Comparison of ENCODE assay signal across 1 cellular context in genomic region chr14:36057452-36058142, GRCh38.
A peak's percentile ranks its signal among the peaks of the same experiment; 100 is the strongest.
TF ChIP-seq lines count a peak whose summit lies in the region.

No MANE protein-coding gene starts in this region.

TF ChIP-seq in HEK293, 187 proteins besides CTCF, POLR2A, EP300 and RAD21 (continued from another document and continues in another):
- TF ChIP-seq ZFP3 (tag by site-specific recombination; IDR thresholded peaks at IDR 0.05; ENCODE audit: low read depth) (no peak), ZSCAN5A (tag by site-specific recombination; IDR thresholded peaks at IDR 0.05) (no peak), OVOL3 (tag by site-specific recombination; IDR thresholded peaks at IDR 0.05) (peak; percentile 48; the same call in 1 of the 2 replicates), SETDB1 (IDR thresholded peaks at IDR 0.05; ENCODE audit: insufficient read length, low read length) (no peak), ZBTB21 (tag by site-specific recombination; IDR thresholded peaks at IDR 0.05) (0 out of 2 replicates have a peak, but pooled peaks have one; percentile 39), SCRT2 (tag by site-specific recombination; IDR thresholded peaks at IDR 0.05) (no peak), ZNF133 (tag by site-specific recombination; IDR thresholded peaks at IDR 0.05) (no peak), ZNF76 (tag by site-specific recombination; IDR thresholded peaks at IDR 0.05; ENCODE audit: borderline replicate concordance, low read depth) (no peak), ZNF548 (tag by site-specific recombination; IDR thresholded peaks at IDR 0.05) (no peak), YY1 (tag by site-specific recombination; IDR thresholded peaks at IDR 0.05) (no peak), ZNF514 (tag by site-specific recombination; IDR thresholded peaks at IDR 0.05) (no peak), ZNF221 (tag by site-specific recombination; IDR thresholded peaks at IDR 0.05; ENCODE audit: borderline replicate concordance) (no peak), ZNF629 (tag by site-specific recombination; IDR thresholded peaks at IDR 0.05) (peak; percentile 66; the same call in 1 of the 2 replicates), ZNF701 (tag by site-specific recombination; IDR thresholded peaks at IDR 0.05) (no peak), ZNF121 (tag by site-specific recombination; IDR thresholded peaks at IDR 0.05) (no peak), ZNF623 (tag by site-specific recombination; IDR thresholded peaks at IDR 0.05) (no peak), ZNF707 (tag by site-specific recombination; IDR thresholded peaks at IDR 0.05) (no peak), SALL2 (tag by site-specific recombination; IDR thresholded peaks at IDR 0.05; ENCODE audit: borderline replicate concordance) (no peak), ZNF169 (tag by site-specific recombination; IDR thresholded peaks at IDR 0.05) (no peak), ZNF571 (tag by site-specific recombination; IDR thresholded peaks at IDR 0.05) (no peak), BCL6B (tag by site-specific recombination; IDR thresholded peaks at IDR 0.05) (no peak), ZNF223 (tag by site-specific recombination; IDR thresholded peaks at IDR 0.05) (no peak), ZNF677 (tag by site-specific recombination; IDR thresholded peaks at IDR 0.05) (no peak), ZNF157 (tag by site-specific recombination; IDR thresholded peaks at IDR 0.05) (no peak), ZNF174 (tag by site-specific recombination; IDR thresholded peaks at IDR 0.05) (no peak), KLF7 (tag by site-specific recombination; IDR thresholded peaks at IDR 0.05; ENCODE audit: borderline replicate concordance) (no peak), ZNF202 (tag by site-specific recombination; IDR thresholded peaks at IDR 0.05; ENCODE audit: borderline replicate concordance) (no peak), KLF9 (tag by site-specific recombination; IDR thresholded peaks at IDR 0.05; ENCODE audit: low read depth) (no peak), ZNF658 (tag by site-specific recombination; IDR thresholded peaks at IDR 0.05) (no peak), GLIS1 (tag by site-specific recombination; IDR thresholded peaks at IDR 0.05) (0 out of 2 replicates have a peak, but pooled peaks have one; percentile 4), WT1 (tag by site-specific recombination; IDR thresholded peaks at IDR 0.05) (no peak), ZBTB6 (tag by site-specific recombination; IDR thresholded peaks at IDR 0.05) (no peak; the same call in 1 of the 2 replicates), PRDM4 (tag by site-specific recombination; IDR thresholded peaks at IDR 0.05) (no peak; the same call in 1 of the 2 replicates), ZNF521 (tag by site-specific recombination; IDR thresholded peaks at IDR 0.05) (no peak), REST (tag by site-specific recombination; IDR thresholded peaks at IDR 0.05) (no peak), ZNF341 (tag by site-specific recombination; IDR thresholded peaks at IDR 0.05; ENCODE audit: low read depth) (no peak), ZNF660 (tag by site-specific recombination; IDR thresholded peaks at IDR 0.05) (no peak), ZNF610 (tag by site-specific recombination; IDR thresholded peaks at IDR 0.05; ENCODE audit: borderline replicate concordance) (no peak)
- TF ChIP-seq, protein P1, sequence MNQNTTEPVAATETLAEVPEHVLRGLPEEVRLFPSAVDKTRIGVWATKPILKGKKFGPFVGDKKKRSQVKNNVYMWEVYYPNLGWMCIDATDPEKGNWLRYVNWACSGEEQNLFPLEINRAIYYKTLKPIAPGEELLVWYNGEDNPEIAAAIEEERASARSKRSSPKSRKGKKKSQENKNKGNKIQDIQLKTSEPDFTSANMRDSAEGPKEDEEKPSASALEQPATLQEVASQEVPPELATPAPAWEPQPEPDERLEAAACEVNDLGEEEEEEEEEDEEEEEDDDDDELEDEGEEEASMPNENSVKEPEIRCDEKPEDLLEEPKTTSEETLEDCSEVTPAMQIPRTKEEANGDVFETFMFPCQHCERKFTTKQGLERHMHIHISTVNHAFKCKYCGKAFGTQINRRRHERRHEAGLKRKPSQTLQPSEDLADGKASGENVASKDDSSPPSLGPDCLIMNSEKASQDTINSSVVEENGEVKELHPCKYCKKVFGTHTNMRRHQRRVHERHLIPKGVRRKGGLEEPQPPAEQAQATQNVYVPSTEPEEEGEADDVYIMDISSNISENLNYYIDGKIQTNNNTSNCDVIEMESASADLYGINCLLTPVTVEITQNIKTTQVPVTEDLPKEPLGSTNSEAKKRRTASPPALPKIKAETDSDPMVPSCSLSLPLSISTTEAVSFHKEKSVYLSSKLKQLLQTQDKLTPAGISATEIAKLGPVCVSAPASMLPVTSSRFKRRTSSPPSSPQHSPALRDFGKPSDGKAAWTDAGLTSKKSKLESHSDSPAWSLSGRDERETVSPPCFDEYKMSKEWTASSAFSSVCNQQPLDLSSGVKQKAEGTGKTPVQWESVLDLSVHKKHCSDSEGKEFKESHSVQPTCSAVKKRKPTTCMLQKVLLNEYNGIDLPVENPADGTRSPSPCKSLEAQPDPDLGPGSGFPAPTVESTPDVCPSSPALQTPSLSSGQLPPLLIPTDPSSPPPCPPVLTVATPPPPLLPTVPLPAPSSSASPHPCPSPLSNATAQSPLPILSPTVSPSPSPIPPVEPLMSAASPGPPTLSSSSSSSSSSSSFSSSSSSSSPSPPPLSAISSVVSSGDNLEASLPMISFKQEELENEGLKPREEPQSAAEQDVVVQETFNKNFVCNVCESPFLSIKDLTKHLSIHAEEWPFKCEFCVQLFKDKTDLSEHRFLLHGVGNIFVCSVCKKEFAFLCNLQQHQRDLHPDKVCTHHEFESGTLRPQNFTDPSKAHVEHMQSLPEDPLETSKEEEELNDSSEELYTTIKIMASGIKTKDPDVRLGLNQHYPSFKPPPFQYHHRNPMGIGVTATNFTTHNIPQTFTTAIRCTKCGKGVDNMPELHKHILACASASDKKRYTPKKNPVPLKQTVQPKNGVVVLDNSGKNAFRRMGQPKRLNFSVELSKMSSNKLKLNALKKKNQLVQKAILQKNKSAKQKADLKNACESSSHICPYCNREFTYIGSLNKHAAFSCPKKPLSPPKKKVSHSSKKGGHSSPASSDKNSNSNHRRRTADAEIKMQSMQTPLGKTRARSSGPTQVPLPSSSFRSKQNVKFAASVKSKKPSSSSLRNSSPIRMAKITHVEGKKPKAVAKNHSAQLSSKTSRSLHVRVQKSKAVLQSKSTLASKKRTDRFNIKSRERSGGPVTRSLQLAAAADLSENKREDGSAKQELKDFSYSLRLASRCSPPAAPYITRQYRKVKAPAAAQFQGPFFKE (tag by site-specific recombination; IDR thresholded peaks at IDR 0.05; ENCODE audit: borderline replicate concordance): no peak
- TF ChIP-seq, protein P2, sequence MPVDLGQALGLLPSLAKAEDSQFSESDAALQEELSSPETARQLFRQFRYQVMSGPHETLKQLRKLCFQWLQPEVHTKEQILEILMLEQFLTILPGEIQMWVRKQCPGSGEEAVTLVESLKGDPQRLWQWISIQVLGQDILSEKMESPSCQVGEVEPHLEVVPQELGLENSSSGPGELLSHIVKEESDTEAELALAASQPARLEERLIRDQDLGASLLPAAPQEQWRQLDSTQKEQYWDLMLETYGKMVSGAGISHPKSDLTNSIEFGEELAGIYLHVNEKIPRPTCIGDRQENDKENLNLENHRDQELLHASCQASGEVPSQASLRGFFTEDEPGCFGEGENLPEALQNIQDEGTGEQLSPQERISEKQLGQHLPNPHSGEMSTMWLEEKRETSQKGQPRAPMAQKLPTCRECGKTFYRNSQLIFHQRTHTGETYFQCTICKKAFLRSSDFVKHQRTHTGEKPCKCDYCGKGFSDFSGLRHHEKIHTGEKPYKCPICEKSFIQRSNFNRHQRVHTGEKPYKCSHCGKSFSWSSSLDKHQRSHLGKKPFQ (tag by site-specific recombination; IDR thresholded peaks at IDR 0.05): no peak
- TF ChIP-seq, protein P3, sequence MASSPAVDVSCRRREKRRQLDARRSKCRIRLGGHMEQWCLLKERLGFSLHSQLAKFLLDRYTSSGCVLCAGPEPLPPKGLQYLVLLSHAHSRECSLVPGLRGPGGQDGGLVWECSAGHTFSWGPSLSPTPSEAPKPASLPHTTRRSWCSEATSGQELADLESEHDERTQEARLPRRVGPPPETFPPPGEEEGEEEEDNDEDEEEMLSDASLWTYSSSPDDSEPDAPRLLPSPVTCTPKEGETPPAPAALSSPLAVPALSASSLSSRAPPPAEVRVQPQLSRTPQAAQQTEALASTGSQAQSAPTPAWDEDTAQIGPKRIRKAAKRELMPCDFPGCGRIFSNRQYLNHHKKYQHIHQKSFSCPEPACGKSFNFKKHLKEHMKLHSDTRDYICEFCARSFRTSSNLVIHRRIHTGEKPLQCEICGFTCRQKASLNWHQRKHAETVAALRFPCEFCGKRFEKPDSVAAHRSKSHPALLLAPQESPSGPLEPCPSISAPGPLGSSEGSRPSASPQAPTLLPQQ (tag by site-specific recombination; IDR thresholded peaks at IDR 0.05): no peak
- TF ChIP-seq, protein P4, sequence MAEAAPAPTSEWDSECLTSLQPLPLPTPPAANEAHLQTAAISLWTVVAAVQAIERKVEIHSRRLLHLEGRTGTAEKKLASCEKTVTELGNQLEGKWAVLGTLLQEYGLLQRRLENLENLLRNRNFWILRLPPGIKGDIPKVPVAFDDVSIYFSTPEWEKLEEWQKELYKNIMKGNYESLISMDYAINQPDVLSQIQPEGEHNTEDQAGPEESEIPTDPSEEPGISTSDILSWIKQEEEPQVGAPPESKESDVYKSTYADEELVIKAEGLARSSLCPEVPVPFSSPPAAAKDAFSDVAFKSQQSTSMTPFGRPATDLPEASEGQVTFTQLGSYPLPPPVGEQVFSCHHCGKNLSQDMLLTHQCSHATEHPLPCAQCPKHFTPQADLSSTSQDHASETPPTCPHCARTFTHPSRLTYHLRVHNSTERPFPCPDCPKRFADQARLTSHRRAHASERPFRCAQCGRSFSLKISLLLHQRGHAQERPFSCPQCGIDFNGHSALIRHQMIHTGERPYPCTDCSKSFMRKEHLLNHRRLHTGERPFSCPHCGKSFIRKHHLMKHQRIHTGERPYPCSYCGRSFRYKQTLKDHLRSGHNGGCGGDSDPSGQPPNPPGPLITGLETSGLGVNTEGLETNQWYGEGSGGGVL (tag by site-specific recombination; IDR thresholded peaks at IDR 0.05): peak; percentile 48
